8 cellular contexts compared by ENCODE assay signal in the genomic region with DNA sequence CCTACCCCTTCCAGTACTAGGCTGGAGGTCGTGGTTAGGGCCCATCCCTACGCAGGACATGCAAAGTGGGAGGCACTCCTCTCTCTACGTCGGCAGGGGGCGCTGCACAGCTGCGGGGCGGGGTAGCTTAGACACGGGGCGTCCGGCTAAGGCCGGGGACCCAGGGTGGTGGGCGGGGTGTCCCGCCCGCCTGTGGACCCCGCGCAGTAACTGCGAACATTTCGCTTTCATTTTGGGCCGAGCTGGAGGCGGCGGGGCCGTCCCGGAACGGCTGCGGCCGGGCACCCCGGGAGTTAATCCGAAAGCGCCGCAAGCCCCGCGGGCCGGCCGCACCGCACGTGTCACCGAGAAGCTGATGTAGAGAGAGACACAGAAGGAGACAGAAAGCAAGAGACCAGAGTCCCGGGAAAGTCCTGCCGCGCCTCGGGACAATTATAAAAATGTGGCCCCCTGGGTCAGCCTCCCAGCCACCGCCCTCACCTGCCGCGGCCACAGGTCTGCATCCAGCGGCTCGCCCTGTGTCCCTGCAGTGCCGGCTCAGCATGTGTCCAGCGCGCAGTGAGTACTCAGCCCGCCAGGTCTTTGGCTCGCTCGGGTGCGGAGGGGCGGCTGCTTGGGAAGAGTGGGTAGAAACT. TPM values are rescaled to one million over a fixed set of nuclear protein-coding genes. Genes with fewer than 3 reads are reported as not detected.
DNase-seq lines count a peak whose midpoint lies in the region; ATAC-seq and TF ChIP-seq lines count a peak whose summit lies in the region.

A gene (plus strand): TSS at position 219 of the 635 bp plus-strand sequence.

- TF ChIP-seq POLR2A in body of pancreas (IDR thresholded peaks at IDR 0.05) = no peak

- H3K27me3 ChIP-seq in HAP-1 (ENCODE audit: low read depth) = no peaks in the 10 kb centered on the region
- H3K27me3 ChIP-seq in body of pancreas = no peaks in the 10 kb centered on the region
- peaks cover 21% of the 10 kb centered on the region for H3K27me3 ChIP-seq in iPS-20b (ENCODE audit: insufficient read depth, low read length)
- peaks cover 14% of the 10 kb centered on the region for H3K27me3 ChIP-seq in smooth muscle cell (ENCODE audit: low read depth)

- H3K4me1 ChIP-seq in HAP-1 = peaks cover 6% of the 10 kb centered on the region
- H3K4me1 ChIP-seq in body of pancreas = peaks cover 25% of the 10 kb centered on the region
- H3K4me1 ChIP-seq in iPS-20b (ENCODE audit: insufficient read depth, low read length) = peaks cover 7% of the 10 kb centered on the region; the same call in 1 of the 2 replicates
- no peaks in the 10 kb centered on the region for H3K4me1 ChIP-seq in smooth muscle cell (ENCODE audit: low read depth)

- H3F3A ChIP-seq in smooth muscle cell (ENCODE audit: low read depth) = peaks cover 5% of the 10 kb centered on the region

- H3K36me3 ChIP-seq in HAP-1 (replicated peaks) (no peaks in the 10 kb centered on the region), body of pancreas (replicated peaks in 1 of 2; ENCODE audit: insufficient read depth in 1 of 2, low read depth in 2 of 2) (no peaks in the 10 kb centered on the region), iPS-20b (ENCODE audit: insufficient read depth, low read depth, low read length) (no peaks in the 10 kb centered on the region), smooth muscle cell (ENCODE audit: low read depth) (no peaks in the 10 kb centered on the region)

- H3K79me2 ChIP-seq in smooth muscle cell (ENCODE audit: low read depth) = no peaks in the 10 kb centered on the region

- H4K20me1 ChIP-seq in smooth muscle cell (ENCODE audit: low read depth) = no peaks in the 10 kb centered on the region

- in situ Hi-C loops in HAP-1 (cut with MboI; ENCODE audit: low sequenced_read_pairs) = no loop called here

- DNase-seq in HAP-1 (ENCODE audit: low spot score in 2 of 2) (peak; percentile 66 to 90), M059J (ENCODE audit: low read depth) (peak; percentile 72), T1000 (lab: John Stamatoyannopoulos, UW) (peak; percentile 52), body of pancreas (peak; percentile 72 to 78 (median 74)), smooth muscle cell (lab: John Stamatoyannopoulos, UW; ENCODE audit: unreplicated experiment) (peak; percentile 52), NCI-H1105 treated with DMSO at 0.1 percent for 48 hours (lab: John Stamatoyannopoulos, UW) (no peak)

- TF ChIP-seq CTCF in GM12872 (IDR thresholded peaks at IDR 0.05; ENCODE audit: insufficient read depth, low read depth, low read length) = peak; percentile 91
- peak; percentile 74 to 93 (median 81) for TF ChIP-seq CTCF in body of pancreas (IDR thresholded peaks at IDR 0.05)
- TF ChIP-seq CTCF in smooth muscle cell (IDR thresholded peaks at IDR 0.05; ENCODE audit: borderline replicate concordance, insufficient read depth, poor library complexity, severe bottlenecking) = peak; percentile 88

- H3K9me3 ChIP-seq in HAP-1 (no peaks in the 10 kb centered on the region), body of pancreas (no peaks in the 10 kb centered on the region), iPS-20b (ENCODE audit: insufficient read depth, low read depth, low read length) (peaks cover 5% of the 10 kb centered on the region; the same call in 1 of the 2 replicates), smooth muscle cell (replicated peaks; ENCODE audit: low read depth) (no peaks in the 10 kb centered on the region)

- peak within 1 kb of the TSS; percentile 86 for H2AFZ ChIP-seq in smooth muscle cell (ENCODE audit: low read depth)

- 0 to 3% methylated on average over 5 to 54 of the region's 54 CpGs for WGBS in body of pancreas, 2 donors
- WGBS in smooth muscle cell (ENCODE audit: low lambda C conversion rate) = 2% methylated on average over 48 of the region's 54 CpGs

- peak; percentile 91 for ATAC-seq in body of pancreas

- intact Hi-C loops in body of pancreas (cut with DNase I) = no loop called here

- peak within 1 kb of the TSS; percentile 48 for H3K4me3 ChIP-seq in HAP-1
- peak within 1 kb of the TSS; percentile 30 to 57 for H3K4me3 ChIP-seq in body of pancreas
- H3K4me3 ChIP-seq in iPS-20b (ENCODE audit: low read length) = peak within 1 kb of the TSS; percentile 69; the same call in 1 of the 2 replicates
- H3K4me3 ChIP-seq in smooth muscle cell = peak within 1 kb of the TSS; percentile 71

- peak within 1 kb of the TSS in 3 of 4 donors; percentile 45 to 59 (median 49) for H3K27ac ChIP-seq in body of pancreas
- H3K27ac ChIP-seq in iPS-20b (ENCODE audit: low read length) = no peak within 1 kb of the TSS
- H3K27ac ChIP-seq in smooth muscle cell (ENCODE audit: low read depth) = no peak within 1 kb of the TSS

- H3K9ac ChIP-seq in iPS-20b (ENCODE audit: low read depth, low read length) = peak within 1 kb of the TSS; percentile 30; the same call in 1 of the 2 replicates
- no peak within 1 kb of the TSS for H3K9ac ChIP-seq in smooth muscle cell (ENCODE audit: low read depth)

- H3K4me2 ChIP-seq in smooth muscle cell = peak within 1 kb of the TSS; percentile 90

RNA-seq across cellular contexts. Expression of the gene that starts here (rescaled TPM):
- total RNA-seq in M059J (2014; rRNA removed; shearing (Covaris generic)) = 0.25 and 7.6 TPM in 2 replicates
- total RNA-seq in body of pancreas = 1 to 10 TPM in 1 of 2 donors, under 1 TPM in 1; 0.26 to 1.6 TPM
- 0.09 and 1.9 TPM in 2 replicates for total RNA-seq in smooth muscle cell
- 0.35 TPM in 1 of 2 replicates, not detected in the other for polyA plus RNA-seq in smooth muscle cell

Comparison
In these comparisons a context has a peak if more than half of its experiments do, and no peak if none do; other contexts are left out.
1. H3K27ac ChIP-seq: peak in body of pancreas (3 of 4); none in iPS-20b (single experiment) and smooth muscle cell (single experiment).
2. Peak in every context shown above with its lines, with median percentiles within 50 percentile points of each other: CTCF ChIP-seq and H3K4me3 ChIP-seq.